Comparison of ENCODE assay signal across 34 cellular contexts in genomic region chr1:17290553-17290952, GRCh38. TPM values are rescaled to one million over a fixed set of nuclear protein-coding genes. Genes with fewer than 3 reads are reported as not detected.
"Had no signal": no experiment of that assay in that cellular context is flagged by ENCODE, and none has a peak within 500 bp of the region (broad histone marks: within the 10 kb centered on the region; RNA-seq: fewer than 3 reads in every experiment).

No MANE protein-coding gene starts in this region.

- FAIRE-seq: TTC549 had no signal

- DNase-seq: activated B cell treated with CpG ODN at 0.5 μM for 24 hours; activated CD4-positive, alpha-beta memory T cell treated with anti-CD3 and anti-CD28 coated beads for 36 hours; activated CD4-positive, alpha-beta T cell treated with anti-CD3 and anti-CD28 coated beads for 4 hours; activated CD4-positive, alpha-beta T cell treated with anti-CD3 and anti-CD28 coated beads, Interleukin-2, amount 10 ng/mL, durations not matched to agents 24 days and 14 days; activated CD4-positive, alpha-beta T cell treated with anti-CD3 and anti-CD28 coated beads, Interleukin-2, amount 50 U/mL, for 1 hour; activated CD4-positive, alpha-beta T cell treated with anti-CD3 and anti-CD28 coated beads, Interleukin-2, amount 50 U/mL, for 4 hours; activated CD4-positive, CD25-positive, alpha-beta regulatory T cell treated with anti-CD3 and anti-CD28 coated beads, Interleukin-2, amount 50 U/mL, for 72 hours; activated CD8-positive, alpha-beta memory T cell treated with anti-CD3 and anti-CD28 coated beads, Interleukin-2, amount 50 U/mL, for 4 hours; activated CD8-positive, alpha-beta T cell treated with anti-CD3 and anti-CD28 coated beads for 36 hours; activated effector memory CD4-positive, alpha-beta T cell treated with anti-CD3 and anti-CD28 coated beads, Interleukin-2, amount 50 U/mL, for 16 hours; activated gamma-delta T cell treated with Interleukin-2 at 50 U/mL for 16 hours; activated naive CD4-positive, alpha-beta T cell; activated naive CD4-positive, alpha-beta T cell treated with anti-CD3 and anti-CD28 coated beads for 36 hours; activated naive CD4-positive, alpha-beta T cell treated with anti-CD3 and anti-CD28 coated beads, Interleukin-2, amount 50 U/mL, for 16 hours; activated naive CD8-positive, alpha-beta T cell treated with anti-CD3 and anti-CD28 coated beads for 36 hours; activated T-cell treated with anti-CD3 and anti-CD28 coated beads for 4 hours; activated T-cell treated with anti-CD3 and anti-CD28 coated beads, Interleukin-2, amount 50 U/mL, for 1 hour; activated T-cell treated with anti-CD3 and anti-CD28 coated beads, Interleukin-2, amount 50 U/mL, for 4 hours; activated T-cell treated with anti-CD3 and anti-CD28 coated beads, Interleukin-2, amount 50 U/mL, for 72 hours; amygdala; anterior cingulate cortex; central memory CD4-positive, alpha-beta T cell; T-cell; T-helper 17 cell had no signal

- ATAC-seq: activated CD8-positive, alpha-beta T cell treated with anti-CD3 and anti-CD28 coated beads for 36 hours; activated naive CD4-positive, alpha-beta T cell treated with anti-CD3 and anti-CD28 coated beads, Interleukin-2, amount 50 U/mL, for 72 hours; activated T-cell treated with anti-CD3 and anti-CD28 coated beads, Interleukin-2, amount 50 U/mL, for 4 hours; activated T-cell treated with anti-CD3 and anti-CD28 coated beads, Interleukin-2, amount 50 U/mL, for 72 hours; activated T-helper 17 cell treated with anti-CD3 and anti-CD28 coated beads, Interleukin-2, amount 50 U/mL, for 72 hours; T-cell; T-helper 17 cell had no signal

RNA-seq across cellular contexts. Expression of gene PADI4, which starts 17.4 kb away (rescaled TPM):
- total RNA-seq: activated T-helper 1 cell treated with anti-CD3 and anti-CD28 coated beads, Interleukin-12 subunit alpha, Interleukin-12 subunit beta, Interleukin-2, Interleukin-4 antibody, amounts not matched to agents 30 ng/mL and 10 ng/mL and 1 ng/mL, durations not matched to agents 14 hours and 24 hours and 36 hours; T-helper 2 cell treated with Interferon-gamma antibody and Interleukin-4, amounts not matched to agents 100 ng/mL and 5 ng/mL, for 36 hours had no signal

RNA-seq across cellular contexts. Expression of gene PADI3, which starts 41.7 kb away (rescaled TPM):
- total RNA-seq: activated B cell treated with CpG ODN at 0.5 μM for 24 hours; activated CD4-positive, alpha-beta memory T cell treated with anti-CD3 and anti-CD28 coated beads for 36 hours; activated CD4-positive, alpha-beta T cell treated with anti-CD3 and anti-CD28 coated beads, Interleukin-2, amount 10 ng/mL, durations not matched to agents 24 days and 14 days; activated CD8-positive, alpha-beta memory T cell treated with anti-CD3 and anti-CD28 coated beads for 36 hours; activated CD8-positive, alpha-beta T cell treated with anti-CD3 and anti-CD28 coated beads for 36 hours; activated naive CD4-positive, alpha-beta T cell treated with anti-CD3 and anti-CD28 coated beads for 36 hours; activated naive CD4-positive, alpha-beta T cell treated with anti-CD3 and anti-CD28 coated beads, Interleukin-2, amount 50 U/mL, for 72 hours; activated naive CD8-positive, alpha-beta T cell treated with anti-CD3 and anti-CD28 coated beads for 36 hours; activated T-cell treated with anti-CD3 and anti-CD28 coated beads, Interleukin-2, amount 50 U/mL, for 4 hours; activated T-cell treated with anti-CD3 and anti-CD28 coated beads, Interleukin-2, amount 50 U/mL, for 72 hours; activated T-helper 1 cell treated with anti-CD3 and anti-CD28 coated beads, Interleukin-12 subunit alpha, Interleukin-12 subunit beta, Interleukin-2, Interleukin-4 antibody, amounts not matched to agents 30 ng/mL and 10 ng/mL and 1 ng/mL, durations not matched to agents 14 hours and 24 hours and 36 hours; activated T-helper 17 cell treated with anti-CD3 and anti-CD28 coated beads, Interleukin-2, amount 50 U/mL, for 72 hours; cardiac septum; cerebellum; T-cell; T-helper 1 cell treated with Interleukin-12 subunit alpha and Interleukin-12 subunit beta and Interleukin-4 antibody, amounts not matched to agents 30 ng/mL and 1 ng/mL, for 36 hours; T-helper 17 cell; T-helper 2 cell treated with Interferon-gamma antibody and Interleukin-4, amounts not matched to agents 100 ng/mL and 5 ng/mL, for 36 hours had no signal
- polyA plus RNA-seq: adipose tissue had no signal
